1 cellular context compared by ENCODE assay signal in the genomic region with DNA sequence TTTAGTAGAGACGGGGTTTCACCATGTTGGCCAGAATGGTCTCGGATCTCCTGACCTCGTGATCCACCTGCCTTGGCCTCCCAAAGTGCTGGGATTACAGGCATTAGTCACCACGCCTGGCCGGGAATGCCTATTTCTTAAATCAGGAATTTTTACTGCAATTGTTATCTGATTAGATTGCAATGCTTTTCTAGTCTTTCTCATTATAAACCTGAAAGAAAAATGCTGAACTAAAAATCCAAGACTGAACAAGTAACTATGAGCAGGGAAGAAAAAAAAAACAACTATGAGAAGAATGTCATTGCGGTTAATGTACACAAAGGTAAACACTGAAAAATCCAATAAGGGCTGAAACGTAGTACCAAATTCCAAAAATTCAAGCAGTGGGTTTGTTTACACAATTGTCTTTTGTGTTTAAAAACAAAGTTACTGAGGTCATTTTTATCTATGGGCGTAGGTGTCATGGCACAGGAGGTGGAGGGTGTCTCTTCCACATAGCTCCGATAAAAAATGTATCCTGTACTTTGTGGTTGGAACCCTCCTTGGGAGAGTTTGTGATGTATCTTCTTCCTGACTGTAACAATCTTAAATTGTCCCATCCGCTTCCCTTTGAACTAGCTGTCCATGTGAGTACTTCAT.
TF ChIP-seq lines count a peak whose summit lies in the region.

No MANE protein-coding gene starts in this region.

TF ChIP-seq in GM12878, 131 proteins besides CTCF, POLR2A, EP300 and RAD21:
- TF ChIP-seq, protein P1, sequence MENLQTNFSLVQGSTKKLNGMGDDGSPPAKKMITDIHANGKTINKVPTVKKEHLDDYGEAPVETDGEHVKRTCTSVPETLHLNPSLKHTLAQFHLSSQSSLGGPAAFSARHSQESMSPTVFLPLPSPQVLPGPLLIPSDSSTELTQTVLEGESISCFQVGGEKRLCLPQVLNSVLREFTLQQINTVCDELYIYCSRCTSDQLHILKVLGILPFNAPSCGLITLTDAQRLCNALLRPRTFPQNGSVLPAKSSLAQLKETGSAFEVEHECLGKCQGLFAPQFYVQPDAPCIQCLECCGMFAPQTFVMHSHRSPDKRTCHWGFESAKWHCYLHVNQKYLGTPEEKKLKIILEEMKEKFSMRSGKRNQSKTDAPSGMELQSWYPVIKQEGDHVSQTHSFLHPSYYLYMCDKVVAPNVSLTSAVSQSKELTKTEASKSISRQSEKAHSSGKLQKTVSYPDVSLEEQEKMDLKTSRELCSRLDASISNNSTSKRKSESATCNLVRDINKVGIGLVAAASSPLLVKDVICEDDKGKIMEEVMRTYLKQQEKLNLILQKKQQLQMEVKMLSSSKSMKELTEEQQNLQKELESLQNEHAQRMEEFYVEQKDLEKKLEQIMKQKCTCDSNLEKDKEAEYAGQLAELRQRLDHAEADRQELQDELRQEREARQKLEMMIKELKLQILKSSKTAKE (IDR thresholded peaks at IDR 0.05; ENCODE audit: low read depth, poor library complexity, severe bottlenecking): no peak
- TF ChIP-seq IKZF2 (IDR thresholded peaks at IDR 0.05) (peak in 1 of 2 experiments; percentile 15; a peak in 1 of 4 replicates), SMC3 (IDR thresholded peaks at IDR 0.05; ENCODE audit: borderline replicate concordance, low read length) (0 out of 2 replicates have a peak, but pooled peaks have one; percentile 7), YBX1 (IDR thresholded peaks at IDR 0.05) (no peak)
TF ChIP-seq in GM12878: peak in this region for 2.
